Comparison of ENCODE assay signal across 2 cellular contexts in genomic region chr9:20659474-20659962, GRCh38.
TF ChIP-seq lines count a peak whose summit lies in the region.

No MANE protein-coding gene starts in this region.

TF ChIP-seq in GM12891, 5 proteins besides CTCF, POLR2A, EP300 and RAD21:
- TF ChIP-seq TAF1 (IDR thresholded peaks at IDR 0.05; ENCODE audit: low read depth, low read length) (no peak), PAX5 (IDR thresholded peaks at IDR 0.05; ENCODE audit: insufficient read depth, low read length, severe bottlenecking) (no peak), POU2F2 (IDR thresholded peaks at IDR 0.05; ENCODE audit: low read depth, low read length) (no peak), POLR2AphosphoS5 (IDR thresholded peaks at IDR 0.05; ENCODE audit: low read depth, low read length) (no peak), SPI1 (IDR thresholded peaks at IDR 0.05; ENCODE audit: low read depth, low read length) (no peak)
TF ChIP-seq in GM12891: peak in this region for 0.

TF ChIP-seq in H1, 55 proteins besides CTCF, POLR2A, EP300 and RAD21:
- TF ChIP-seq SIRT6 (IDR thresholded peaks at IDR 0.05; ENCODE audit: low read length): no peak
- TF ChIP-seq SUZ12 (IDR thresholded peaks at IDR 0.05; ENCODE audit: low read length): no peak
- no peak for TF ChIP-seq JUND (IDR thresholded peaks at IDR 0.05; ENCODE audit: low read length)
- no peak for TF ChIP-seq MAFK (IDR thresholded peaks at IDR 0.05; ENCODE audit: low read depth, low read length)
- TF ChIP-seq TCF12 (IDR thresholded peaks at IDR 0.05; ENCODE audit: low read depth, low read length): no peak
- TF ChIP-seq CBX8 (IDR thresholded peaks at IDR 0.05; ENCODE audit: borderline replicate concordance, low read depth, low read length): no peak
- TF ChIP-seq EGR1 (IDR thresholded peaks at IDR 0.05; ENCODE audit: borderline replicate concordance, low read depth, low read length): no peak
- no peak for TF ChIP-seq TEAD4 (IDR thresholded peaks at IDR 0.05; ENCODE audit: low read depth, low read length)
- no peak for TF ChIP-seq POU5F1 (IDR thresholded peaks at IDR 0.05; ENCODE audit: low read depth, low read length)
- no peak for TF ChIP-seq SP1 (IDR thresholded peaks at IDR 0.05; ENCODE audit: low read depth, low read length)
